Comparison of ENCODE assay signal across 2 cellular contexts in the genomic region with DNA sequence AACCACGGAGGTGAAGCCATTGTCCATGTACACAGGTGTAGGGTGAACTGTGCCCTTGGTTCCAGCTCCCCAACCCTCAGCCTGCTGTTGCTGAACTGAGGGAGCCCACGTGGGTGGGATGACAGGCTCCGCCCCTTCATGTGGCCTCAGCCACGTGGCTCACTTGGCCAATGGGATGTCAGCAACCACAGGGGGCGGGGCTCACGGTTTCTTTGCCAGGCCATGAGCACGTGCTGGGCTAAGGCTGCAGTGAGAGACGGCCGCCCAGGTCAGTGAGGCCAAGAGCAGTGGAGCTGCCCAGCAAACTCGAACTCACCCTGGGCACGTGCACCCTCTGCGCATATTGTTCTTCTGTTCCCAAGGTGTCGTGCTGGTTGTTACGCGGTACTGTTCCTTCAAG.
TF ChIP-seq lines count a peak whose summit lies in the region.

No MANE protein-coding gene starts in this region.

TF ChIP-seq in Ishikawa, 13 proteins besides CTCF, POLR2A, EP300 and RAD21 (continued from another document):
- TF ChIP-seq USF1 (IDR thresholded peaks at IDR 0.05) (peak; percentile 46), TCF12 (IDR thresholded peaks at IDR 0.05; ENCODE audit: low read depth) (no peak)

TF ChIP-seq in GM12878, 131 proteins besides CTCF, POLR2A, EP300 and RAD21:
- TF ChIP-seq USF1 (IDR thresholded peaks at IDR 0.05; ENCODE audit: borderline replicate concordance, extremely low read length, insufficient read depth, low read depth, low read length) (peak; percentile 68), EZH2 (IDR thresholded peaks at IDR 0.05; ENCODE audit: borderline replicate concordance, control insufficient read depth, low read depth, low read length) (no peak)
TF ChIP-seq in GM12878: peak in this region for 1.
